In genomic region chr5:131328536-131329186, GRCh38 we compare ENCODE assay signal across 9 cellular contexts.
DNase-seq lines count a peak whose midpoint lies in the region; ATAC-seq and TF ChIP-seq lines count a peak whose summit lies in the region.
"Had no signal": no experiment of that assay in that cellular context is flagged by ENCODE, and none has a peak within 500 bp of the region (broad histone marks: within the 10 kb centered on the region; RNA-seq: fewer than 3 reads in every experiment).

No MANE protein-coding gene starts in this region.

- H3K9me2 ChIP-seq in GM23248 (ENCODE audit: insufficient read depth) (no peaks in the 10 kb centered on the region), hepatocyte (replicated peaks; ENCODE audit: insufficient read depth) (no peaks in the 10 kb centered on the region)

- H2BK120ac ChIP-seq in neuronal stem cell (ENCODE audit: low read depth, low read length), result no peak overlapping the region

- in situ Hi-C loops in GM23248 (cut with MboI), result no loop called here

- H2BK12ac ChIP-seq in neuronal stem cell (ENCODE audit: low read length), result no peak overlapping the region

- H4K20me1 ChIP-seq in GM23248 (ENCODE audit: insufficient read depth) (no peaks in the 10 kb centered on the region; the same call in 1 of the 2 replicates), hepatocyte (ENCODE audit: insufficient read depth, poor library complexity, severe bottlenecking) (peaks cover 5% of the 10 kb centered on the region)

- peaks cover 48% of the 10 kb centered on the region for H3K4me1 Mint-ChIP-seq in activated T-helper 17 cell treated with anti-CD3 and anti-CD28 coated beads, Interleukin-2, amount 50 U/mL, for 72 hours

- no peaks in the 10 kb centered on the region for H3K79me1 ChIP-seq in neuronal stem cell (ENCODE audit: low read depth, low read length)

- no peaks in the 10 kb centered on the region for H3K36me3 ChIP-seq in A673 (ENCODE audit: insufficient read depth, low read length, poor library complexity, severe bottlenecking)
- no peaks in the 10 kb centered on the region for H3K36me3 ChIP-seq in GM23248 (ENCODE audit: low read depth)
- H3K36me3 ChIP-seq in hepatocyte (replicated peaks; ENCODE audit: insufficient read depth, low read depth), result no peaks in the 10 kb centered on the region
- peaks cover 0 to 2% of the 10 kb centered on the region in 2 donors for H3K36me3 ChIP-seq in neuronal stem cell (replicated peaks in 1 of 2; ENCODE audit: control insufficient read depth in 2 of 2, insufficient read depth in 2 of 2, low read length in 2 of 2)
- H3K36me3 ChIP-seq: upper lobe of left lung had no signal

- no peaks in the 10 kb centered on the region for H3K27me3 Mint-ChIP-seq in activated T-helper 17 cell treated with anti-CD3 and anti-CD28 coated beads, Interleukin-2, amount 50 U/mL, for 72 hours

- peak overlapping the region; percentile 82 for H3K27ac Mint-ChIP-seq in activated T-helper 17 cell treated with anti-CD3 and anti-CD28 coated beads, Interleukin-2, amount 50 U/mL, for 72 hours

- H3K27me3 ChIP-seq in A673 (replicated peaks; ENCODE audit: insufficient read depth, low read depth, low read length, poor library complexity) (no peaks in the 10 kb centered on the region), GM23248 (replicated peaks; ENCODE audit: insufficient read depth) (no peaks in the 10 kb centered on the region), hepatocyte (no peaks in the 10 kb centered on the region), neuronal stem cell (ENCODE audit: control insufficient read depth in 3 of 3, insufficient read depth in 3 of 3, low read depth in 1 of 3, low read length in 3 of 3) (no peaks in the 10 kb centered on the region)
- H3K27me3 ChIP-seq: upper lobe of left lung had no signal

- POLR2A ChIA-PET in A673 (lab: Charles Lee; ENCODE audit: low non-redundant PET), result no interaction called here

- peak; percentile 95 for ATAC-seq in activated T-helper 17 cell treated with anti-CD3 and anti-CD28 coated beads, Interleukin-2, amount 50 U/mL, for 72 hours (replicated peaks)
- ATAC-seq in GM21786 (IDR thresholded peaks at IDR 0.05; ENCODE audit: unreplicated experiment) (no peak), GM18909 (IDR thresholded peaks at IDR 0.05; ENCODE audit: poor library complexity, unreplicated experiment) (no peak), HG02759 (IDR thresholded peaks at IDR 0.05; ENCODE audit: unreplicated experiment) (no peak)

- H3K4me3 Mint-ChIP-seq in activated T-helper 17 cell treated with anti-CD3 and anti-CD28 coated beads, Interleukin-2, amount 50 U/mL, for 72 hours, result peak overlapping the region; percentile 60

- no peak for TF ChIP-seq CTCF in A673 (conservative IDR thresholded peaks at IDR 0.05; ENCODE audit: low read depth, low read length)
- TF ChIP-seq CTCF in hepatocyte (IDR thresholded peaks at IDR 0.05; ENCODE audit: poor library complexity), result no peak

- H3K79me2 ChIP-seq in GM23248 (ENCODE audit: insufficient read depth) (peaks cover 73% of the 10 kb centered on the region), hepatocyte (peaks cover 80% of the 10 kb centered on the region)

- H4K8ac ChIP-seq in neuronal stem cell (ENCODE audit: low read depth, low read length), result no peak overlapping the region

- WGBS in GM23248 (ENCODE audit: low coverage in 1 of 2, low lambda C conversion rate in 2 of 2, missing lambda C conversion rate in 2 of 2), 2 experiments, result 79 to 80% methylated on average over 3 of the region's 3 CpGs
- WGBS in hepatocyte (ENCODE audit: low lambda C conversion rate, missing lambda C conversion rate), result 91% methylated on average over 3 of the region's 3 CpGs
- whole genome bisulfite sequencing in neuronal stem cell (ENCODE audit: extremely low coverage in 2 of 2, insufficient read length in 2 of 2, insufficient replicate concordance in 1 of 2), 2 donors, result no CpG with 5 or more reads among the region's 3 CpGs

- H3K9ac ChIP-seq in GM23248 (no peak overlapping the region), neuronal stem cell (ENCODE audit: low read depth, low read length, poor library complexity) (no peak overlapping the region)

- H3K4me1 ChIP-seq in A673 (ENCODE audit: insufficient read depth, low read length, poor library complexity, severe bottlenecking) (peaks cover 21% of the 10 kb centered on the region), GM23248 (ENCODE audit: insufficient read depth) (peaks cover 8% of the 10 kb centered on the region; the same call in 1 of the 2 replicates), hepatocyte (ENCODE audit: insufficient read depth) (no peaks in the 10 kb centered on the region), neuronal stem cell (ENCODE audit: control insufficient read depth in 2 of 2, insufficient read depth in 1 of 2, low read depth in 1 of 2, low read length in 2 of 2) (peaks cover 0 to 16% of the 10 kb centered on the region in 2 donors)

- no peak overlapping the region for H2AFZ ChIP-seq in GM23248
- H2AFZ ChIP-seq in hepatocyte, result no peak overlapping the region
- H2AFZ ChIP-seq in neuronal stem cell (ENCODE audit: low read length), result no peak overlapping the region

- H2AK5ac ChIP-seq in neuronal stem cell (ENCODE audit: low read depth, low read length), result no peak overlapping the region

- H2BK5ac ChIP-seq in neuronal stem cell (ENCODE audit: low read length), result no peak overlapping the region

- H3K4me2 ChIP-seq in GM23248 (ENCODE audit: unreplicated experiment) (no peak overlapping the region), hepatocyte (no peak overlapping the region), neuronal stem cell (ENCODE audit: insufficient read depth, low read length, poor library complexity, severe bottlenecking) (no peak overlapping the region)

- DNase-seq in A673 (ENCODE audit: low spot score) (peak; percentile 21), GM23248 (peak; percentile 57), hepatocyte (ENCODE audit: low spot score) (peak; percentile 36), neuronal stem cell (ENCODE audit: low spot score) (no peak)
- DNase-seq: upper lobe of left lung had no signal

- H3F3A ChIP-seq in GM23248 (ENCODE audit: insufficient read depth), result no peaks in the 10 kb centered on the region

- peaks cover 73% of the 10 kb centered on the region for H3K36me3 Mint-ChIP-seq in activated T-helper 17 cell treated with anti-CD3 and anti-CD28 coated beads, Interleukin-2, amount 50 U/mL, for 72 hours (ENCODE audit: low read depth)

- H3K9me3 ChIP-seq in A673 (ENCODE audit: low read depth, low read length, poor library complexity, severe bottlenecking) (no peaks in the 10 kb centered on the region), GM23248 (ENCODE audit: low read depth) (no peaks in the 10 kb centered on the region), hepatocyte (ENCODE audit: low read depth) (no peaks in the 10 kb centered on the region), neuronal stem cell (replicated peaks in 1 of 2; ENCODE audit: control insufficient read depth in 2 of 2, insufficient read depth in 1 of 2, low read depth in 1 of 2, low read length in 2 of 2) (peaks cover 0 to 3% of the 10 kb centered on the region in 2 donors)
- H3K9me3 ChIP-seq: upper lobe of left lung had no signal

- H3K4me3 ChIP-seq in A673 (ENCODE audit: low read depth, low read length, poor library complexity, severe bottlenecking) (no peak overlapping the region), GM23248 (no peak overlapping the region), hepatocyte (no peak overlapping the region), neuronal stem cell (ENCODE audit: low read length in 2 of 2) (no peak overlapping the region)
- H3K4me3 ChIP-seq: upper lobe of left lung had no signal

- no peak overlapping the region for H3K14ac ChIP-seq in neuronal stem cell (ENCODE audit: low read length)

- no peak overlapping the region for H4K91ac ChIP-seq in neuronal stem cell (ENCODE audit: low read depth, low read length, poor library complexity)

- CTCF ChIA-PET in A673 (lab: Charles Lee), result no interaction called here

- H3K4ac ChIP-seq in neuronal stem cell (ENCODE audit: low read length), result no peak overlapping the region

- no TSS peak for BruUV-seq in A673 (replicated peaks; lab: Mats Ljungman, UMichigan)

- H3K18ac ChIP-seq in neuronal stem cell (ENCODE audit: low read length), result no peak overlapping the region

- H2BK15ac ChIP-seq in neuronal stem cell (ENCODE audit: low read length), result no peak overlapping the region

- intact Hi-C loops in A673 (cut with micrococcal nuclease; ENCODE audit: unreplicated experiment), result no loop called here

- H3K9me3 Mint-ChIP-seq in activated T-helper 17 cell treated with anti-CD3 and anti-CD28 coated beads, Interleukin-2, amount 50 U/mL, for 72 hours, result no peaks in the 10 kb centered on the region

- H3K23ac ChIP-seq in neuronal stem cell (ENCODE audit: low read depth, low read length, poor library complexity), result no peak overlapping the region

- H3K27ac ChIP-seq in A673 (ENCODE audit: low read depth, low read length, poor library complexity, severe bottlenecking) (no peak overlapping the region), GM23248 (no peak overlapping the region), hepatocyte (peak overlapping the region; percentile 7), neuronal stem cell (replicated peaks; ENCODE audit: low read length) (no peak overlapping the region)
- H3K27ac ChIP-seq: upper lobe of left lung had no signal
